19 cellular contexts compared by ENCODE assay signal in the genomic region with DNA sequence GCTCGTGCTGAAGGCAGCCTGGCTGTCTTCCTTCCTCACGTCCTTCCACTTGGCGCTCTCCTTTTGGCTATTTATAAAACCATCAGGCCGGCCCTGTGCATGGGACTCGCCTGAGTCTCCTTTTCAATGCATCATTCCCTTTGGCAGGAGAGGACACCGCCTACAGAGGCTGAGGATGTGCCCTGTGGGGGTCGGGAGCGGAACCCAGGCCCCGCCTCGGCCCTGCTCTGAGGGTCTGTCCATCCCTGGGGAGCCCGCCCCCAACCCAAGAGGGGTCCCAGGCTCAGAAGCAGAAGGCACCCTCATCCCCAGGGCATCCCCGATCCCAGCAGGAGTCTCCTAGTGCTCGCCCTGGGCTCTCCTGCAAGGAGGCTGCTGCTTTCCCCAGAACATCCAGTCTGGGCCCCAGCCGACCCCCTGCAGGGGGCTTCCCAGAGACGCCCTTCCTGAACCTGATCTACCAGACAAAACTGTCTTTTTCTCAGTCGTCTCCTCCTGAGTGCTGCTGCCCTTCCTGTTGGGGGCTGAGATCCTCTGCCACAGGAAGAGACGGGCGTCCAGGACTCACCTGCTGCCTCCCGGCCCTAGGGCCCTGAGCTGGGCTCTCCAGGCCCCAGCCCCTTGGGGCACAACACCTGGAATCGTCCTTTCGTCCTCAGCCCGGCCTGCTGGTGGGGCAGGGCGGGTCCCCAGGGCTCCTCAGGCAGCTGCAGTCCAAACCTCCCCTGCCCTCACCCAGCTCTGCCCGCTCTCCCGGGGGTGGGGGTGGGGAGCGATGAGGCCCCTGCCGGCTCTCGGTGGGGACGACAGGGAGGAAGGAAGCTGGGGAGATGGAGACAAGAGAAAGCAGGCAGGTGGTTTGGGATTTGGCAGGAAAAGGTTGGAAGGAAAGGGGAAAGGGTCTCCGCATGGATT. TPM values are rescaled to one million over a fixed set of nuclear protein-coding genes. Genes with fewer than 3 reads are reported as not detected.
A peak's percentile ranks its signal among the peaks of the same experiment; 100 is the strongest.
DNase-seq lines count a peak whose midpoint lies in the region; ATAC-seq, FAIRE-seq and TF ChIP-seq lines count a peak whose summit lies in the region.
"Had no signal": no experiment of that assay in that cellular context is flagged by ENCODE, and none has a peak within 500 bp of the region (broad histone marks: within the 10 kb centered on the region; RNA-seq: fewer than 3 reads in every experiment).

No MANE protein-coding gene starts in this region.

- no peak for ATAC-seq in stimulated activated naive CD8-positive, alpha-beta T cell treated with anti-CD3 and anti-CD28 coated beads, Interleukin-15, Interleukin-2, amounts not matched to agents 100 U/mL and 50 U/mL, for 24 hours
- ATAC-seq: T-helper 17 cell had no signal

- H3K18ac ChIP-seq in H1 (ENCODE audit: extremely low read depth, low read length): 0 out of 2 replicates have a peak overlapping the region, but pooled peaks have one; percentile 43

- H3K56ac ChIP-seq in H1 (replicated peaks; ENCODE audit: insufficient read length, low read depth, low read length): no peak overlapping the region

- H3K79me2 ChIP-seq in GM23248 (ENCODE audit: insufficient read depth) (no peaks in the 10 kb centered on the region), H1 (ENCODE audit: control insufficient read depth in 1 of 2, insufficient read depth in 2 of 2, low read length in 2 of 2) (no peaks in the 10 kb centered on the region)

- CTCF ChIA-PET in H1 (lab: Charles Lee; ENCODE audit: partially characterized antibody): interaction anchor here (0.5 to 2.5 kb wide), 4 partner anchors 17 to 1165 kb away, joined by 3 to 8 read pairs (median 4); no protein-coding TSS in a partner anchor

- 0 out of 2 replicates have a peak overlapping the region, but pooled peaks have one; percentile 8 for H2BK5ac ChIP-seq in H1 (ENCODE audit: low read depth, low read length)

- H3K23me2 ChIP-seq in H1 (ENCODE audit: low read depth, low read length): no peaks in the 10 kb centered on the region; the same call in 1 of the 2 replicates

- DNase-seq in GM23248 (peak; percentile 43), NCI-H1105 (lab: John Stamatoyannopoulos, UW) (peak; percentile 36), H1 (ENCODE audit: low read depth in 1 of 2, low spot score in 2 of 2) (no peak), Kasumi-1 (lab: John Stamatoyannopoulos, UW) (no peak), SIG-M5 (lab: John Stamatoyannopoulos, UW) (no peak)
- DNase-seq in stimulated activated naive CD8-positive, alpha-beta T cell treated with anti-CD3 and anti-CD28 coated beads, Interleukin-15, Interleukin-2, amounts not matched to agents 100 U/mL and 50 U/mL, for 24 hours: no peak
- DNase-seq in activated naive CD4-positive, alpha-beta T cell treated with anti-CD3 and anti-CD28 coated beads, Interleukin-2, amount 50 U/mL, for 16 hours: no peak
- DNase-seq: BE2C, Karpas-422, MG63, NCI-H1048, NCI-H146, NCI-H2081, NCI-H82, T-helper 17 cell had no signal

- H3K4me2 ChIP-seq in GM23248 (ENCODE audit: unreplicated experiment): no peak overlapping the region
- H3K4me2 ChIP-seq in H1 (ENCODE audit: insufficient read depth in 1 of 2, low read depth in 2 of 2, low read length in 2 of 2): 0 out of 4 replicates have a peak overlapping the region, but pooled peaks of 1 of the 2 experiments have one; percentile 29

- H3K14ac ChIP-seq in H1 (ENCODE audit: insufficient read length): no peak overlapping the region

- no peak for TF ChIP-seq CTCF in H1 (IDR thresholded peaks at IDR 0.05; ENCODE audit: control extremely low read depth in 1 of 3, insufficient read depth in 1 of 3, low read depth in 1 of 3, low read length in 3 of 3)

- H3K27me3 ChIP-seq in GM23248 (replicated peaks; ENCODE audit: insufficient read depth) (peaks cover 13% of the 10 kb centered on the region), H1 (replicated peaks in 1 of 4; ENCODE audit: control insufficient read depth in 3 of 4, extremely low read depth in 1 of 4, insufficient read depth in 3 of 4, low read length in 3 of 4) (peaks cover 0 to 12% (median 3%) of the 10 kb centered on the region in 4 experiments; a peak in 3 of 7 replicates)
- H3K27me3 ChIP-seq: BE2C, MG63 had no signal

- no peaks in the 10 kb centered on the region for H3K9me2 ChIP-seq in GM23248 (ENCODE audit: insufficient read depth)

- H3K9ac ChIP-seq in GM23248 (no peak overlapping the region), H1 (replicated peaks in 1 of 4; ENCODE audit: extremely low read depth in 1 of 4, low read depth in 3 of 4, low read length in 3 of 4) (no peak overlapping the region)

- no peak overlapping the region for H3K27ac ChIP-seq in GM23248
- no peak overlapping the region for H3K27ac ChIP-seq in H1 (ENCODE audit: low read depth, low read length)
- H3K27ac ChIP-seq: HL-60 had no signal

- no peak for TF ChIP-seq RAD21 in H1 (IDR thresholded peaks at IDR 0.05 in 1 of 2, conservative IDR thresholded peaks at IDR 0.05 in 1 of 2; ENCODE audit: low read depth in 2 of 2, low read length in 2 of 2)

- no peak overlapping the region for H2BK20ac ChIP-seq in H1 (ENCODE audit: low read length)

- H2BK15ac ChIP-seq in H1 (ENCODE audit: low read length): peak overlapping the region; percentile 61; the same call in 1 of the 2 replicates

- no peak for TF ChIP-seq POLR2A in H1 (IDR thresholded peaks at IDR 0.05; ENCODE audit: control extremely low read depth in 1 of 2, low read depth in 2 of 2, low read length in 2 of 2)

- H4K5ac ChIP-seq in H1 (ENCODE audit: insufficient read length, low read depth, low read length): no peak overlapping the region

- H3K4me3 ChIP-seq in GM23248 (no peak overlapping the region), H1 (ENCODE audit: extremely low read depth in 1 of 4, insufficient read depth in 2 of 4, low read depth in 3 of 4, low read length in 4 of 4) (no peak overlapping the region; a peak in 1 of 8 replicates)
- H3K4me3 ChIP-seq: HAP-1, MG63 had no signal

- in situ Hi-C loops in GM23248 (cut with MboI): no loop called here

- H3K36me3 ChIP-seq in GM23248 (ENCODE audit: low read depth) (no peaks in the 10 kb centered on the region), H1 (ENCODE audit: control insufficient read depth in 2 of 4, insufficient read depth in 4 of 4, low read length in 3 of 4) (no peaks in the 10 kb centered on the region)
- H3K36me3 ChIP-seq: BE2C, HAP-1, MG63 had no signal

- WGBS in GM23248 (ENCODE audit: low coverage in 1 of 2, low lambda C conversion rate in 2 of 2, missing lambda C conversion rate in 2 of 2), 2 experiments: 29 to 38% methylated on average over 25 to 29 of the region's 30 CpGs
- 77% methylated on average over 24 of the region's 30 CpGs; no CpG with 5 or more reads in 1 of the 2 experiments for WGBS in H1 (ENCODE audit: extremely low coverage in 1 of 2, insufficient coverage in 1 of 2, insufficient read length in 1 of 2, insufficient replicate concordance in 2 of 2, low coverage in 1 of 2, low lambda C conversion rate in 2 of 2, missing lambda C conversion rate in 1 of 2), 2 experiments

- H3K79me1 ChIP-seq in H1 (ENCODE audit: low read depth, low read length): no peaks in the 10 kb centered on the region; the same call in 1 of the 2 replicates

- peak overlapping the region; percentile 52; the same call in 1 of the 2 replicates for H2BK12ac ChIP-seq in H1 (ENCODE audit: low read depth, low read length)

- no peaks in the 10 kb centered on the region for H3K4me1 ChIP-seq in GM23248 (ENCODE audit: insufficient read depth)
- H3K4me1 ChIP-seq in H1 (replicated peaks in 1 of 4; ENCODE audit: control insufficient read depth in 3 of 4, insufficient read depth in 4 of 4, low read length in 3 of 4): peaks cover 3 to 28% (median 16%) of the 10 kb centered on the region in 4 experiments
- H3K4me1 ChIP-seq: HAP-1 had no signal

- POLR2A ChIA-PET in H1 (lab: Charles Lee; ENCODE audit: partially characterized antibody): interaction anchor here (2.3 kb wide), 1 partner anchor 38 kb away, joined by 6 read pairs; no protein-coding TSS in a partner anchor

- H2BK120ac ChIP-seq in H1 (replicated peaks; ENCODE audit: low read depth, low read length): no peak overlapping the region

- H3F3A ChIP-seq in GM23248 (ENCODE audit: insufficient read depth): no peaks in the 10 kb centered on the region

- TF ChIP-seq EP300 in H1 (IDR thresholded peaks at IDR 0.05; ENCODE audit: borderline replicate concordance in 1 of 2, low read depth in 2 of 2, low read length in 2 of 2): no peak

- H4K20me1 ChIP-seq in GM23248 (ENCODE audit: insufficient read depth) (no peaks in the 10 kb centered on the region), H1 (replicated peaks in 1 of 2; ENCODE audit: control insufficient read depth in 1 of 2, insufficient read depth in 2 of 2, low read length in 2 of 2) (peaks cover 0 to 4% of the 10 kb centered on the region in 2 experiments)

- H2AK5ac ChIP-seq in H1 (ENCODE audit: low read depth, low read length): no peak overlapping the region; the same call in 1 of the 2 replicates

- no peak overlapping the region for H2AFZ ChIP-seq in GM23248
- no peak overlapping the region for H2AFZ ChIP-seq in H1 (ENCODE audit: low read length)

- FAIRE-seq in H1 (lab: Jason Lieb, UNC): no peak

- H3K9me3 ChIP-seq in GM23248 (ENCODE audit: low read depth): no peaks in the 10 kb centered on the region
- H3K9me3 ChIP-seq in H1 (ENCODE audit: insufficient read depth in 2 of 2, low read depth in 1 of 2, low read length in 1 of 2): no peaks in the 10 kb centered on the region
- H3K9me3 ChIP-seq: BE2C, HAP-1, MG63 had no signal

- H3K4ac ChIP-seq in H1 (replicated peaks; ENCODE audit: insufficient read length, low read depth, low read length): no peak overlapping the region

- no peak overlapping the region for H3K23ac ChIP-seq in H1 (ENCODE audit: insufficient read length)

- no peak overlapping the region for H4K8ac ChIP-seq in H1 (ENCODE audit: extremely low read depth, insufficient read depth, low read length)

- H4K91ac ChIP-seq in H1 (replicated peaks; ENCODE audit: insufficient read length, low read length): no peak overlapping the region

RNA-seq across cellular contexts. Expression of a gene that starts 36.8 kb away (rescaled TPM):
- total RNA-seq in GM23248 (2014; rRNA removed; shearing (Covaris generic)): not detected in 2 replicates
- 0.08 TPM in 1 of 2 replicates, not detected in the other for polyA plus RNA-seq in GM23248 (2016; fragmentation: Nextera tagmentation; extraction: Ambion mirVana)
- total RNA-seq in H1 (2021; fragmentation: NEBNext Ultra II Directional; extraction: Animal tissue kit (Norgen Biotek cat#: 25700)): 2.9 and 3.1 TPM in 2 replicates
- 2.6 and 4.2 TPM in 2 replicates for polyA plus RNA-seq in H1 (2011; rRNA removed)
- polyA plus RNA-seq in H1 (2011; cell fraction: cytosol; rRNA removed): 1.3 TPM
- 8.4 TPM for polyA plus RNA-seq in H1 (2011; cell fraction: nucleus; rRNA removed)
- 1.2 to 3.8 TPM (median 2.8 TPM) in 4 replicates for polyA plus RNA-seq in H1 (2012, experiment 1 of 2)
- 1.3 TPM for polyA plus RNA-seq in H1 (2012, experiment 2 of 2)
- 2.1 TPM for polyA plus RNA-seq in H1 (2013, experiment 1 of 2)
- polyA plus RNA-seq in H1 (2013, experiment 2 of 2): 2.3 TPM
- 1.9 and 3.5 TPM in 2 replicates for polyA minus RNA-seq in H1 (2011; rRNA and poly(A)+ RNA removed)
- polyA minus RNA-seq in H1 (2011; cell fraction: cytosol; rRNA and poly(A)+ RNA removed): 3.4 TPM
- 6.7 TPM for polyA minus RNA-seq in H1 (2011; cell fraction: nucleus; rRNA and poly(A)+ RNA removed)
- total RNA-seq: HT1080 had no signal
- polyA plus RNA-seq: AG04450 had no signal

RNA-seq across cellular contexts. Expression of a gene that starts 39.2 kb away (rescaled TPM):
- total RNA-seq in GM23248 (2014; rRNA removed; shearing (Covaris generic)): 15.7 and 16.9 TPM in 2 replicates
- polyA plus RNA-seq in GM23248 (2016; fragmentation: Nextera tagmentation; extraction: Ambion mirVana): 16.3 and 20.2 TPM in 2 replicates
- total RNA-seq in H1 (2021; fragmentation: NEBNext Ultra II Directional; extraction: Animal tissue kit (Norgen Biotek cat#: 25700)): 29.7 and 30.3 TPM in 2 replicates
- polyA plus RNA-seq in H1 (2011; rRNA removed): 50.7 and 66.4 TPM in 2 replicates
- polyA plus RNA-seq in H1 (2011; cell fraction: cytosol; rRNA removed): 54.2 TPM
- polyA plus RNA-seq in H1 (2011; cell fraction: nucleus; rRNA removed): 183 TPM
- polyA plus RNA-seq in H1 (2012, experiment 1 of 2): 29.1 to 37.1 TPM (median 32.3 TPM) in 4 replicates
- polyA plus RNA-seq in H1 (2012, experiment 2 of 2): 26.5 TPM
- polyA plus RNA-seq in H1 (2013, experiment 1 of 2): 23.2 TPM
- polyA plus RNA-seq in H1 (2013, experiment 2 of 2): 21.4 TPM
- polyA minus RNA-seq in H1 (2011; rRNA and poly(A)+ RNA removed): 32.3 and 34.3 TPM in 2 replicates
- 25.3 TPM for polyA minus RNA-seq in H1 (2011; cell fraction: cytosol; rRNA and poly(A)+ RNA removed)
- polyA minus RNA-seq in H1 (2011; cell fraction: nucleus; rRNA and poly(A)+ RNA removed): 44.8 TPM

Comparison
In these comparisons a context has a peak if more than half of its experiments do, and no peak if none do; other contexts are left out.
1. DNase-seq: peak in GM23248 (single experiment) and NCI-H1105 (single experiment); none in H1 (0 of 2), Kasumi-1 (0 of 2), stimulated activated naive CD8-positive, alpha-beta T cell treated with anti-CD3 and anti-CD28 coated beads, Interleukin-15, Interleukin-2, amounts not matched to agents 100 U/mL and 50 U/mL, for 24 hours (single experiment), activated naive CD4-positive, alpha-beta T cell treated with anti-CD3 and anti-CD28 coated beads, Interleukin-2, amount 50 U/mL, for 16 hours (single experiment) and SIG-M5 (single experiment).